Comparison of ENCODE assay signal across 30 cellular contexts in the genomic region with DNA sequence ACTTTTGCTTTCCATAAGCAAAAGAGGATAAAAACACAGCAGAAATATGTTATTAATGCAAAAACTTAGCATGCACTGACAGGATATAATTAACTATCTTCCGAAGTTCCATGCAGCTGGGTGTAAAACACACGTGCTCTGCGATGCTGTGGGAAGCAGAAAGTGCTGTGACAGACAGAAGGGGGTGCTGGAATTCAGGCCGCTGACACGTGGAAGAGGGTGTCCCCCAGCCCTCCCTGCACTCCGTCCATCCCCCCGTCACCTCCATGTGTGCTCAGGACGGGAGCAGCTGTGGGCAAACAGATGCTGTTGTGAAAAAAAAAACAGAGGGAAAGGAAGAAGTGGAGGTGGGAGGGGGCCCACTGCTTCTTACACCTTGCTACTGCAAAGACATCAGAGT.
"Had no signal": no experiment of that assay in that cellular context is flagged by ENCODE, and none has a peak within 500 bp of the region (broad histone marks: within the 10 kb centered on the region; RNA-seq: fewer than 3 reads in every experiment).

No MANE protein-coding gene starts in this region.

- H3K4me3 ChIP-seq: heart left ventricle, sigmoid colon, uterus had no signal

- DNase-seq: activated B cell treated with CpG ODN at 0.5 μM for 24 hours; activated CD4-positive, alpha-beta T cell treated with anti-CD3 and anti-CD28 coated beads for 36 hours; activated CD8-positive, alpha-beta memory T cell treated with anti-CD3 and anti-CD28 coated beads, Interleukin-2, amount 10 ng/mL, durations not matched to agents 7 days and 5 days; activated CD8-positive, alpha-beta T cell treated with anti-CD3 and anti-CD28 coated beads, Interleukin-2, amount 10 ng/mL, durations not matched to agents 7 days and 5 days; activated naive CD8-positive, alpha-beta T cell treated with anti-CD3 and anti-CD28 coated beads, Interleukin-2, amount 50 U/mL, for 24 hours; activated T-cell treated with anti-CD3 and anti-CD28 coated beads, Interleukin-2, amount 50 U/mL, for 48 hours; amygdala; foreskin fibroblast; heart left ventricle; hypothalamus; immature natural killer cell; kidney; naive thymus-derived CD8-positive, alpha-beta T cell; sigmoid colon; small intestine; stimulated activated CD4-positive, alpha-beta T cell treated with anti-CD3 and anti-CD28 coated beads, Interleukin-1b, Interleukin-23, amount 100 ng/mL, for 48 hours; stimulated activated CD4-positive, alpha-beta T cell treated with anti-CD3 and anti-CD28 coated beads, Interleukin-4, amount 100 ng/mL, for 4 hours; stimulated activated CD8-positive, alpha-beta memory T cell treated with anti-CD3 and anti-CD28 coated beads, Interleukin-4, amount 100 ng/mL, for 48 hours; stimulated activated naive CD8-positive, alpha-beta T cell treated with anti-CD3 and anti-CD28 coated beads, Interleukin-15, amount 100 ng/mL, for 72 hours; substantia nigra; T-helper 2 cell; uterus had no signal

- H3K4me1 ChIP-seq: sigmoid colon, uterus had no signal

- H3K27ac Mint-ChIP-seq: activated B cell treated with CpG ODN at 0.5 μM for 24 hours; activated CD4-positive, alpha-beta T cell treated with anti-CD3 and anti-CD28 coated beads for 36 hours; activated CD8-positive, alpha-beta memory T cell treated with anti-CD3 and anti-CD28 coated beads, Interleukin-2, amount 10 ng/mL, durations not matched to agents 7 days and 5 days; activated CD8-positive, alpha-beta T cell treated with anti-CD3 and anti-CD28 coated beads, Interleukin-2, amount 10 ng/mL, durations not matched to agents 7 days and 5 days; activated naive CD4-positive, alpha-beta T cell treated with anti-CD3 and anti-CD28 coated beads, Interleukin-2, amount 50 U/mL, for 24 hours; activated naive CD8-positive, alpha-beta T cell treated with anti-CD3 and anti-CD28 coated beads, Interleukin-2, amount 50 U/mL, for 24 hours; activated T-helper 2 cell treated with anti-CD3 and anti-CD28 coated beads, Interferon-gamma antibody, Interleukin-2, Interleukin-4, amounts not matched to agents 10 μg/mL and 5 μg/mL and 100 μg/mL, durations not matched to agents 14 hours and 24 hours and 36 hours; immature natural killer cell; mesothelial cell of epicardium; naive thymus-derived CD8-positive, alpha-beta T cell; progenitor cell of endocrine pancreas; stimulated activated memory B cell treated with anti-CD40 and anti-IgM and Interleukin-4, amounts not matched to agents 10 μg/mL and 1 μg/mL and 100 μg/mL, for 72 hours; stimulated activated naive CD8-positive, alpha-beta T cell treated with anti-CD3 and anti-CD28 coated beads, Interleukin-15, amount 100 ng/mL, for 72 hours; type B pancreatic cell had no signal

- ATAC-seq: activated CD4-positive, alpha-beta T cell treated with anti-CD3 and anti-CD28 coated beads for 36 hours; activated CD8-positive, alpha-beta memory T cell treated with anti-CD3 and anti-CD28 coated beads, Interleukin-2, amount 10 ng/mL, durations not matched to agents 7 days and 5 days; activated CD8-positive, alpha-beta T cell treated with anti-CD3 and anti-CD28 coated beads, Interleukin-2, amount 10 ng/mL, durations not matched to agents 7 days and 5 days; activated naive CD8-positive, alpha-beta T cell treated with anti-CD3 and anti-CD28 coated beads, Interleukin-2, amount 50 U/mL, for 24 hours; naive thymus-derived CD8-positive, alpha-beta T cell; stimulated activated memory B cell treated with anti-CD40 and anti-IgM and Interleukin-4, amounts not matched to agents 10 μg/mL and 1 μg/mL and 100 μg/mL, for 72 hours; stimulated activated naive CD8-positive, alpha-beta T cell treated with anti-CD3 and anti-CD28 coated beads, Interleukin-15, amount 100 ng/mL, for 72 hours had no signal

- H3K4me3 Mint-ChIP-seq: activated B cell treated with CpG ODN at 0.5 μM for 24 hours; activated CD4-positive, alpha-beta T cell treated with anti-CD3 and anti-CD28 coated beads for 36 hours; activated CD8-positive, alpha-beta memory T cell treated with anti-CD3 and anti-CD28 coated beads, Interleukin-2, amount 10 ng/mL, durations not matched to agents 7 days and 5 days; activated CD8-positive, alpha-beta T cell treated with anti-CD3 and anti-CD28 coated beads, Interleukin-2, amount 10 ng/mL, durations not matched to agents 7 days and 5 days; activated naive CD4-positive, alpha-beta T cell treated with anti-CD3 and anti-CD28 coated beads, Interleukin-2, amount 50 U/mL, for 24 hours; activated naive CD8-positive, alpha-beta T cell treated with anti-CD3 and anti-CD28 coated beads, Interleukin-2, amount 50 U/mL, for 24 hours; immature natural killer cell; mesothelial cell of epicardium; naive thymus-derived CD8-positive, alpha-beta T cell; stimulated activated memory B cell treated with anti-CD40 and anti-IgM and Interleukin-4, amounts not matched to agents 10 μg/mL and 1 μg/mL and 100 μg/mL, for 72 hours; stimulated activated naive CD8-positive, alpha-beta T cell treated with anti-CD3 and anti-CD28 coated beads, Interleukin-15, amount 100 ng/mL, for 72 hours; type B pancreatic cell had no signal

- H3K36me3 ChIP-seq: heart left ventricle, neutrophil, sigmoid colon, uterus had no signal

- H3K27me3 Mint-ChIP-seq: activated CD8-positive, alpha-beta memory T cell treated with anti-CD3 and anti-CD28 coated beads, Interleukin-2, amount 10 ng/mL, durations not matched to agents 7 days and 5 days; progenitor cell of endocrine pancreas; type B pancreatic cell had no signal

- H3K9me3 Mint-ChIP-seq: activated B cell treated with CpG ODN at 0.5 μM for 24 hours; activated naive CD4-positive, alpha-beta T cell treated with anti-CD3 and anti-CD28 coated beads, Interleukin-2, amount 50 U/mL, for 24 hours; activated naive CD8-positive, alpha-beta T cell treated with anti-CD3 and anti-CD28 coated beads, Interleukin-2, amount 50 U/mL, for 24 hours; activated T-helper 2 cell treated with anti-CD3 and anti-CD28 coated beads, Interferon-gamma antibody, Interleukin-2, Interleukin-4, amounts not matched to agents 10 μg/mL and 5 μg/mL and 100 μg/mL, durations not matched to agents 14 hours and 24 hours and 36 hours; immature natural killer cell; mesothelial cell of epicardium; stimulated activated naive CD8-positive, alpha-beta T cell treated with anti-CD3 and anti-CD28 coated beads, Interleukin-15, amount 100 ng/mL, for 72 hours; type B pancreatic cell had no signal

- H3K9me3 ChIP-seq: heart left ventricle, neutrophil, sigmoid colon, uterus had no signal

- H3K4me1 Mint-ChIP-seq: activated CD4-positive, alpha-beta T cell treated with anti-CD3 and anti-CD28 coated beads for 36 hours; activated CD8-positive, alpha-beta memory T cell treated with anti-CD3 and anti-CD28 coated beads, Interleukin-2, amount 10 ng/mL, durations not matched to agents 7 days and 5 days; activated naive CD4-positive, alpha-beta T cell treated with anti-CD3 and anti-CD28 coated beads, Interleukin-2, amount 50 U/mL, for 24 hours; activated naive CD8-positive, alpha-beta T cell treated with anti-CD3 and anti-CD28 coated beads, Interleukin-2, amount 50 U/mL, for 24 hours; immature natural killer cell; mesothelial cell of epicardium; stimulated activated memory B cell treated with anti-CD40 and anti-IgM and Interleukin-4, amounts not matched to agents 10 μg/mL and 1 μg/mL and 100 μg/mL, for 72 hours; stimulated activated naive CD8-positive, alpha-beta T cell treated with anti-CD3 and anti-CD28 coated beads, Interleukin-15, amount 100 ng/mL, for 72 hours had no signal

- H3K36me3 Mint-ChIP-seq: activated CD8-positive, alpha-beta memory T cell treated with anti-CD3 and anti-CD28 coated beads, Interleukin-2, amount 10 ng/mL, durations not matched to agents 7 days and 5 days; activated naive CD4-positive, alpha-beta T cell treated with anti-CD3 and anti-CD28 coated beads, Interleukin-2, amount 50 U/mL, for 24 hours; immature natural killer cell; mesothelial cell of epicardium; naive thymus-derived CD8-positive, alpha-beta T cell; stimulated activated memory B cell treated with anti-CD40 and anti-IgM and Interleukin-4, amounts not matched to agents 10 μg/mL and 1 μg/mL and 100 μg/mL, for 72 hours; type B pancreatic cell had no signal

- H3K27ac ChIP-seq: heart left ventricle, neutrophil, sigmoid colon, uterus had no signal

- FAIRE-seq: endothelial cell of umbilical vein, kidney, small intestine had no signal

- H3K27me3 ChIP-seq: heart left ventricle, uterus had no signal
